Comparison of ENCODE assay signal across 1 cellular context in genomic region chr12:124369055-124369900, GRCh38.
A peak's percentile ranks its signal among the peaks of the same experiment; 100 is the strongest.
TF ChIP-seq lines count a peak whose summit lies in the region.

No MANE protein-coding gene starts in this region.

TF ChIP-seq in HepG2, 621 proteins besides CTCF, POLR2A, EP300 and RAD21 (continued from another document and continues in another):
- TF ChIP-seq, protein P1, sequence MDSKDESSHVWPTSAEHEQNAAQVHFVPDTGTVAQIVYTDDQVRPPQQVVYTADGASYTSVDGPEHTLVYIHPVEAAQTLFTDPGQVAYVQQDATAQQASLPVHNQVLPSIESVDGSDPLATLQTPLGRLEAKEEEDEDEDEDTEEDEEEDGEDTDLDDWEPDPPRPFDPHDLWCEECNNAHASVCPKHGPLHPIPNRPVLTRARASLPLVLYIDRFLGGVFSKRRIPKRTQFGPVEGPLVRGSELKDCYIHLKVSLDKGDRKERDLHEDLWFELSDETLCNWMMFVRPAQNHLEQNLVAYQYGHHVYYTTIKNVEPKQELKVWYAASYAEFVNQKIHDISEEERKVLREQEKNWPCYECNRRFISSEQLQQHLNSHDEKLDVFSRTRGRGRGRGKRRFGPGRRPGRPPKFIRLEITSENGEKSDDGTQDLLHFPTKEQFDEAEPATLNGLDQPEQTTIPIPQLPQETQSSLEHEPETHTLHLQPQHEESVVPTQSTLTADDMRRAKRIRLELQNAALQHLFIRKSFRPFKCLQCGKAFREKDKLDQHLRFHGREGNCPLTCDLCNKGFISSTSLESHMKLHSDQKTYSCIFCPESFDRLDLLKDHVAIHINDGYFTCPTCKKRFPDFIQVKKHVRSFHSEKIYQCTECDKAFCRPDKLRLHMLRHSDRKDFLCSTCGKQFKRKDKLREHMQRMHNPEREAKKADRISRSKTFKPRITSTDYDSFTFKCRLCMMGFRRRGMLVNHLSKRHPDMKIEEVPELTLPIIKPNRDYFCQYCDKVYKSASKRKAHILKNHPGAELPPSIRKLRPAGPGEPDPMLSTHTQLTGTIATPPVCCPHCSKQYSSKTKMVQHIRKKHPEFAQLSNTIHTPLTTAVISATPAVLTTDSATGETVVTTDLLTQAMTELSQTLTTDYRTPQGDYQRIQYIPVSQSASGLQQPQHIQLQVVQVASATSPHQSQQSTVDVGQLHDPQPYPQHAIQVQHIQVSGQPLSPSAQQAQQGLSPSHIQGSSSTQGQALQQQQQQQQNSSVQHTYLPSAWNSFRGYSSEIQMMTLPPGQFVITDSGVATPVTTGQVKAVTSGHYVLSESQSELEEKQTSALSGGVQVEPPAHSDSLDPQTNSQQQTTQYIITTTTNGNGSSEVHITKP (CRISPR knock-in tag; IDR thresholded peaks at IDR 0.05; ENCODE audit: low read depth), result no peak
- no peak for TF ChIP-seq SMYD3 (CRISPR knock-in tag; IDR thresholded peaks at IDR 0.05)
- no peak for TF ChIP-seq ZNF747 (CRISPR knock-in tag; IDR thresholded peaks at IDR 0.05; ENCODE audit: borderline replicate concordance)
- no peak for TF ChIP-seq ELF4 (CRISPR knock-in tag; IDR thresholded peaks at IDR 0.05; ENCODE audit: borderline replicate concordance)
- TF ChIP-seq NFE2 (CRISPR knock-in tag; IDR thresholded peaks at IDR 0.05), result no peak
- peak; percentile 52; the same call in 1 of the 2 replicates for TF ChIP-seq SP4 (CRISPR knock-in tag; IDR thresholded peaks at IDR 0.05)
- TF ChIP-seq KDM5B (CRISPR knock-in tag; IDR thresholded peaks at IDR 0.05; ENCODE audit: borderline replicate concordance), result peak; percentile 25; the same call in 1 of the 2 replicates
- no peak for TF ChIP-seq HNRNPK (IDR thresholded peaks at IDR 0.05; ENCODE audit: low read depth, low read length, poor library complexity, severe bottlenecking)
- TF ChIP-seq FLYWCH1 (CRISPR knock-in tag; IDR thresholded peaks at IDR 0.05), result no peak
- TF ChIP-seq ZNF138 (CRISPR knock-in tag; IDR thresholded peaks at IDR 0.05; ENCODE audit: low read depth), result no peak
- no peak for TF ChIP-seq MAFK (conservative IDR thresholded peaks at IDR 0.05 in 1 of 2, IDR thresholded peaks at IDR 0.05 in 1 of 2; ENCODE audit: low read length in 2 of 2)
- 0 out of 2 replicates have a peak, but pooled peaks have one; percentile 69 for TF ChIP-seq ZNF230 (CRISPR knock-in tag; IDR thresholded peaks at IDR 0.05)
- no peak for TF ChIP-seq GABPA (IDR thresholded peaks at IDR 0.05; ENCODE audit: low read depth, low read length)
- TF ChIP-seq GABPA (CRISPR knock-in tag; IDR thresholded peaks at IDR 0.05; ENCODE audit: low read depth), result no peak
- TF ChIP-seq EED (CRISPR knock-in tag; IDR thresholded peaks at IDR 0.05), result no peak; the same call in 1 of the 2 replicates
- peak; percentile 96 for TF ChIP-seq HINFP (CRISPR knock-in tag; IDR thresholded peaks at IDR 0.05; ENCODE audit: low read depth)
- no peak for TF ChIP-seq ZFP36 (IDR thresholded peaks at IDR 0.05; ENCODE audit: borderline replicate concordance, low read depth, low read length, partially characterized antibody)
- no peak for TF ChIP-seq NONO (IDR thresholded peaks at IDR 0.05)
- TF ChIP-seq NONO (CRISPR knock-in tag; conservative IDR thresholded peaks at IDR 0.05), result peak; percentile 77
- no peak for TF ChIP-seq MXD3 (CRISPR knock-in tag; IDR thresholded peaks at IDR 0.05)
- TF ChIP-seq ADNP (CRISPR knock-in tag; IDR thresholded peaks at IDR 0.05), result peak; percentile 36; the same call in 1 of the 2 replicates
- TF ChIP-seq, protein P2, sequence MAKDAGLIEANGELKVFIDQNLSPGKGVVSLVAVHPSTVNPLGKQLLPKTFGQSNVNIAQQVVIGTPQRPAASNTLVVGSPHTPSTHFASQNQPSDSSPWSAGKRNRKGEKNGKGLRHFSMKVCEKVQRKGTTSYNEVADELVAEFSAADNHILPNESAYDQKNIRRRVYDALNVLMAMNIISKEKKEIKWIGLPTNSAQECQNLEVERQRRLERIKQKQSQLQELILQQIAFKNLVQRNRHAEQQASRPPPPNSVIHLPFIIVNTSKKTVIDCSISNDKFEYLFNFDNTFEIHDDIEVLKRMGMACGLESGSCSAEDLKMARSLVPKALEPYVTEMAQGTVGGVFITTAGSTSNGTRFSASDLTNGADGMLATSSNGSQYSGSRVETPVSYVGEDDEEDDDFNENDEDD (CRISPR knock-in tag; IDR thresholded peaks at IDR 0.05; ENCODE audit: borderline replicate concordance), result peak; percentile 66; the same call in 1 of the 2 replicates
- TF ChIP-seq FUBP1 (CRISPR knock-in tag; IDR thresholded peaks at IDR 0.05; ENCODE audit: borderline replicate concordance), result no peak
- peak; percentile 80; the same call in 1 of the 2 replicates for TF ChIP-seq MEIS2 (CRISPR knock-in tag; IDR thresholded peaks at IDR 0.05)
- TF ChIP-seq ETV5 (CRISPR knock-in tag; IDR thresholded peaks at IDR 0.05; ENCODE audit: borderline replicate concordance), result peak; percentile 40; the same call in 1 of the 2 replicates
- peak; percentile 66; the same call in 1 of the 2 replicates for TF ChIP-seq ZNF761 (CRISPR knock-in tag; conservative IDR thresholded peaks at IDR 0.05)
- no peak for TF ChIP-seq ZNF782 (CRISPR knock-in tag; IDR thresholded peaks at IDR 0.05; ENCODE audit: borderline replicate concordance)
- no peak for TF ChIP-seq ZNF501 (CRISPR knock-in tag; IDR thresholded peaks at IDR 0.05)
- TF ChIP-seq ZNF12 (CRISPR knock-in tag; IDR thresholded peaks at IDR 0.05), result 0 out of 2 replicates have a peak, but pooled peaks have one; percentile 19
- no peak for TF ChIP-seq NAIF1 (CRISPR knock-in tag; IDR thresholded peaks at IDR 0.05; ENCODE audit: borderline replicate concordance)
- no peak for TF ChIP-seq RFX5 (IDR thresholded peaks at IDR 0.05; ENCODE audit: low read depth, low read length)
- peak; percentile 61 for TF ChIP-seq ZNF883 (CRISPR knock-in tag; IDR thresholded peaks at IDR 0.05; ENCODE audit: not compliant biosample characterization)
- TF ChIP-seq KLF16 (CRISPR knock-in tag; IDR thresholded peaks at IDR 0.05), result no peak
- no peak for TF ChIP-seq BRF2 (CRISPR knock-in tag; IDR thresholded peaks at IDR 0.05)
- no peak for TF ChIP-seq MIXL1 (CRISPR knock-in tag; IDR thresholded peaks at IDR 0.05)
- TF ChIP-seq ZNF597 (CRISPR knock-in tag; IDR thresholded peaks at IDR 0.05), result no peak
- peak; percentile 48 for TF ChIP-seq ZNF18 (CRISPR knock-in tag; IDR thresholded peaks at IDR 0.05; ENCODE audit: insufficient replicate concordance)
- no peak for TF ChIP-seq ZNF251 (CRISPR knock-in tag; IDR thresholded peaks at IDR 0.05)
- no peak for TF ChIP-seq NFATC3 (CRISPR knock-in tag; IDR thresholded peaks at IDR 0.05)
- TF ChIP-seq ZSCAN21 (CRISPR knock-in tag; IDR thresholded peaks at IDR 0.05; ENCODE audit: borderline replicate concordance), result peak; percentile 34; the same call in 1 of the 2 replicates
- TF ChIP-seq GTF2F1 (IDR thresholded peaks at IDR 0.05; ENCODE audit: low read length), result no peak
- TF ChIP-seq TEAD2 (CRISPR knock-in tag; IDR thresholded peaks at IDR 0.05), result no peak
